In genomic region chr2:157480182-157480961, GRCh38 we compare ENCODE assay signal across 9 cellular contexts. TPM values are rescaled to one million over a fixed set of nuclear protein-coding genes. Genes with fewer than 3 reads are reported as not detected.
A peak's percentile ranks its signal among the peaks of the same experiment; 100 is the strongest.
DNase-seq lines count a peak whose midpoint lies in the region; ATAC-seq and TF ChIP-seq lines count a peak whose summit lies in the region.
"Had no signal": no experiment of that assay in that cellular context is flagged by ENCODE, and none has a peak within 500 bp of the region (broad histone marks: within the 10 kb centered on the region; RNA-seq: fewer than 3 reads in every experiment).

No MANE protein-coding gene starts in this region.

- TF ChIP-seq CTCF in CD14-positive monocyte (IDR thresholded peaks at IDR 0.05) (no peak), colonic mucosa (IDR thresholded peaks at IDR 0.05) (no peak), PC-3 (conservative IDR thresholded peaks at IDR 0.05; ENCODE audit: low read depth, low read length) (no peak), smooth muscle cell (IDR thresholded peaks at IDR 0.05; ENCODE audit: borderline replicate concordance, insufficient read depth, poor library complexity, severe bottlenecking) (no peak)

- POLR2A ChIA-PET in PC-3 (lab: Charles Lee; ENCODE audit: unreplicated experiment), result no interaction called here

- peak; percentile 81 for ATAC-seq in GM19463 (IDR thresholded peaks at IDR 0.05; ENCODE audit: unreplicated experiment)
- ATAC-seq in HG03521 (IDR thresholded peaks at IDR 0.05; ENCODE audit: unreplicated experiment), result peak; percentile 69
- no peak for ATAC-seq in PC-3

- H3K9ac ChIP-seq in colonic mucosa (ENCODE audit: low read depth in 2 of 2, low read length in 2 of 2), result no peak overlapping the region
- H3K9ac ChIP-seq in PC-3 (ENCODE audit: low read length), result no peak overlapping the region
- no peak overlapping the region for H3K9ac ChIP-seq in smooth muscle cell (ENCODE audit: low read depth)

- peaks cover 17% of the 10 kb centered on the region for H3K4me1 Mint-ChIP-seq in CD14-positive monocyte

- no peaks in the 10 kb centered on the region for H3K27me3 Mint-ChIP-seq in CD14-positive monocyte (ENCODE audit: low read depth in 3 of 3)

- H3K4me3 Mint-ChIP-seq in CD14-positive monocyte, result no peak overlapping the region

- CTCF ChIA-PET in PC-3 (lab: Charles Lee), result no interaction called here

- H3K36me3 Mint-ChIP-seq in CD14-positive monocyte, result no peaks in the 10 kb centered on the region

- H3K4me1 ChIP-seq in colonic mucosa (no peaks in the 10 kb centered on the region), PC-3 (ENCODE audit: insufficient read depth, low read length) (no peaks in the 10 kb centered on the region), smooth muscle cell (ENCODE audit: low read depth) (no peaks in the 10 kb centered on the region)
- H3K4me1 ChIP-seq: ascending aorta had no signal

- H3K4me3 ChIP-seq in colonic mucosa (no peak overlapping the region), PC-3 (ENCODE audit: low read length) (no peak overlapping the region), smooth muscle cell (no peak overlapping the region)
- H3K4me3 ChIP-seq: ascending aorta had no signal

- H4K20me1 ChIP-seq in PC-3 (ENCODE audit: low read length) (no peaks in the 10 kb centered on the region), smooth muscle cell (ENCODE audit: low read depth) (no peaks in the 10 kb centered on the region)

- peak overlapping the region in 6 of 7 donors; percentile 22 to 75 (median 70) for H3K27ac Mint-ChIP-seq in CD14-positive monocyte

- H3K4me2 ChIP-seq in PC-3 (ENCODE audit: low read length) (no peak overlapping the region), smooth muscle cell (no peak overlapping the region)

- H3K9me2 ChIP-seq in PC-3 (replicated peaks; ENCODE audit: low read length), result no peaks in the 10 kb centered on the region

- no TSS peak for BruUV-seq in PC-3 (replicated peaks; lab: Mats Ljungman, UMichigan)

- 89% methylated on average over 3 of the region's 3 CpGs for WGBS in smooth muscle cell (ENCODE audit: low lambda C conversion rate)

- DNase-seq in CD14-positive monocyte (ENCODE audit: low spot score) (no peak), colonic mucosa (peak; percentile 25), SKM-1 (lab: John Stamatoyannopoulos, UW; ENCODE audit: unreplicated experiment) (no peak), PC-3 (no peak), smooth muscle cell (lab: John Stamatoyannopoulos, UW; ENCODE audit: unreplicated experiment) (no peak)
- DNase-seq in stimulated activated CD4-positive, alpha-beta T cell treated with anti-CD3 and anti-CD28 coated beads, Interleukin-1b, Interleukin-23, amount 100 ng/mL, for 48 hours, result peak; percentile 77

- H3K27me3 ChIP-seq in colonic mucosa (no peaks in the 10 kb centered on the region), PC-3 (ENCODE audit: low read length) (no peaks in the 10 kb centered on the region), smooth muscle cell (ENCODE audit: low read depth) (no peaks in the 10 kb centered on the region)
- H3K27me3 ChIP-seq: ascending aorta had no signal

- H3K36me3 ChIP-seq in colonic mucosa (no peaks in the 10 kb centered on the region), PC-3 (ENCODE audit: low read depth, low read length) (no peaks in the 10 kb centered on the region), smooth muscle cell (ENCODE audit: low read depth) (no peaks in the 10 kb centered on the region)
- H3K36me3 ChIP-seq: ascending aorta had no signal

- no peaks in the 10 kb centered on the region for H3K9me3 ChIP-seq in colonic mucosa
- no peaks in the 10 kb centered on the region for H3K9me3 ChIP-seq in PC-3 (ENCODE audit: low read length)
- no peaks in the 10 kb centered on the region for H3K9me3 ChIP-seq in smooth muscle cell (replicated peaks; ENCODE audit: low read depth)
- H3K9me3 ChIP-seq: ascending aorta had no signal

- intact Hi-C loops in CD14-positive monocyte (cut with micrococcal nuclease), result no loop called here
- intact Hi-C loops in colonic mucosa (cut with DNase I), result no loop called here
- intact Hi-C loops in PC-3 (cut with micrococcal nuclease), result no loop called here

- H3K79me2 ChIP-seq in PC-3 (ENCODE audit: low read length), result no peaks in the 10 kb centered on the region
- H3K79me2 ChIP-seq in smooth muscle cell (ENCODE audit: low read depth), result no peaks in the 10 kb centered on the region

- H2AFZ ChIP-seq in PC-3 (ENCODE audit: low read length) (no peak overlapping the region), smooth muscle cell (ENCODE audit: low read depth) (no peak overlapping the region)

- peaks cover 0 to 2% (median 0%) of the 10 kb centered on the region in 7 donors for H3K9me3 Mint-ChIP-seq in CD14-positive monocyte

- H3K27ac ChIP-seq in colonic mucosa (no peak overlapping the region), PC-3 (ENCODE audit: low read length) (no peak overlapping the region), smooth muscle cell (ENCODE audit: low read depth) (no peak overlapping the region)
- H3K27ac ChIP-seq: ascending aorta had no signal

- no peaks in the 10 kb centered on the region for H3F3A ChIP-seq in PC-3 (ENCODE audit: low read length, unreplicated experiment)
- H3F3A ChIP-seq in smooth muscle cell (ENCODE audit: low read depth), result no peaks in the 10 kb centered on the region

RNA-seq across cellular contexts. Expression of gene CYTIP, which starts 36.5 kb away (rescaled TPM):
- polyA plus RNA-seq in CD14-positive monocyte (10 to 100 TPM; 61.9 to 83.5 TPM), smooth muscle cell (not detected in 2 replicates)
- total RNA-seq in colonic mucosa (1 to 10 TPM; 5.9 to 8.0 TPM), PC-3 (2014; rRNA removed) (0.26 TPM in 1 of 2 replicates, not detected in the other), smooth muscle cell (not detected in 2 replicates)

Comparison
In these comparisons a context has a peak if more than half of its experiments do, and no peak if none do; other contexts are left out.
1. DNase-seq: peak in colonic mucosa (single experiment) and stimulated activated CD4-positive, alpha-beta T cell treated with anti-CD3 and anti-CD28 coated beads, Interleukin-1b, Interleukin-23, amount 100 ng/mL, for 48 hours (single experiment); none in CD14-positive monocyte (single experiment), SKM-1 (single experiment), PC-3 (single experiment) and smooth muscle cell (single experiment).